9 cellular contexts compared by ENCODE assay signal in the genomic region with DNA sequence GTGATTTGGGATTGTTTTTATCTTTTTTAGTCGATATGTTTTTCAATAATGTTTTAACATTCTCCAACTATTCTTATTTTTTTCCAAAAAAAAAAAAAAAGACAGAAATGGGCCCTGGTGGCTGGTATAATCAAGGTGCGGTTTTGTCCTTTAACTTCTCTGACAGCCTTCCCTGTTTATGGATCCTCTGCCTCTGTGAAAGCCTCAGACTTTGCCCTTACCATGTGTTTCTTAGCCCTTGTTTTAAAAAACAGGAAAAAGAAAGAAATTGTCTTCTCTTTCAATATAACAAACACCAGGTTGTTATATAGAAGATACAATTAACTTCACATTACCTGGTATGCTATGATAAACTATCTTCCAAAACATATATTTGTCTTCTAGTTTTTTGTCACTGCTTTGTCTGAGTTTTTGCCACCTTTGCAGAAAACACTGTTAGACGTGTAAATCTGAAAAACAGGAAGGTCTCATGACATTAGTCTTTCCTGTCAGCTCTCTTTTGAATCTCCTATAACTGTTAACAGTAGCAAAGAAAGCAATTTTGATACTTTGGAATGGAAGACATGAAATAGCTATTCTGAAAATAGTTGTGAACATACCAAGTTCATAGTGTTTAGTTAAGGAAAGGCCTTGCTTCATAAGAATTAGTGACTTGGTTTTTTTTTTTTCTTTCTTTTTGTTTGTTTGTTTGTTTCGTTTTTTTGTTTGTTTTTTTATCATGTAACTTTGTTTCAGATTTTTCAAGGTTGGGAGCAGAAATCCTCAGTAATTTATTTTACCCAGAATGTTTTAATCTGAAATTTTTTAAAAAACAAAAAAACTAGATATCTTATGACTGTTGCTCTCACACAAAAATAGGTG. TPM values are rescaled to one million over a fixed set of nuclear protein-coding genes. Genes with fewer than 3 reads are reported as not detected.
DNase-seq lines count a peak whose midpoint lies in the region; ATAC-seq, FAIRE-seq and TF ChIP-seq lines count a peak whose summit lies in the region.
"Had no signal": no experiment of that assay in that cellular context is flagged by ENCODE, and none has a peak within 500 bp of the region (broad histone marks: within the 10 kb centered on the region; RNA-seq: fewer than 3 reads in every experiment).

No MANE protein-coding gene starts in this region.

- FAIRE-seq in astrocyte (lab: Jason Lieb, UNC) = no peak

- H3K27ac Mint-ChIP-seq in astrocyte (ENCODE audit: unreplicated experiment) = peak overlapping the region; percentile 94

- no peaks in the 10 kb centered on the region for H3K27me3 ChIP-seq in BLaER1
- no peaks in the 10 kb centered on the region for H3K27me3 ChIP-seq in MM.1S (replicated peaks; ENCODE audit: insufficient read depth, low read length)
- peaks cover 29% of the 10 kb centered on the region for H3K27me3 ChIP-seq in astrocyte (ENCODE audit: insufficient read depth, low read length)
- H3K27me3 ChIP-seq in muscle layer of duodenum (ENCODE audit: low read depth, low read length) = no peaks in the 10 kb centered on the region

- no peaks in the 10 kb centered on the region for H4K20me1 ChIP-seq in BLaER1
- no peaks in the 10 kb centered on the region for H4K20me1 ChIP-seq in MM.1S (ENCODE audit: insufficient read depth, low read length)
- no peaks in the 10 kb centered on the region for H4K20me1 ChIP-seq in astrocyte (ENCODE audit: insufficient read depth, low read length)

- peak overlapping the region; percentile 65 for H3K4me2 ChIP-seq in BLaER1
- H3K4me2 ChIP-seq in MM.1S (ENCODE audit: low read depth, low read length) = peak overlapping the region; percentile 71
- peak overlapping the region; percentile 47 for H3K4me2 ChIP-seq in astrocyte (ENCODE audit: low read length)

- H3K4me1 ChIP-seq in BLaER1 = peaks cover 67% of the 10 kb centered on the region
- peaks cover 93% of the 10 kb centered on the region for H3K4me1 ChIP-seq in MM.1S (ENCODE audit: low read length)
- peaks cover 26% of the 10 kb centered on the region for H3K4me1 ChIP-seq in astrocyte (ENCODE audit: insufficient read depth, low read length)
- H3K4me1 ChIP-seq in muscle layer of duodenum (ENCODE audit: control insufficient read depth in 1 of 2, insufficient read depth in 2 of 2, low read length in 2 of 2) = peaks cover 15 to 30% of the 10 kb centered on the region in 2 donors

- DNase-seq in MM.1S = peak; percentile 83
- DNase-seq in astrocyte (ENCODE audit: low read depth) = no peak
- no peak for DNase-seq in islet precursor cell
- DNase-seq in Right ventricle myocardium inferior (ENCODE audit: missing footprints) = no peak
- no peak for DNase-seq in head of caudate nucleus
- DNase-seq in SKM-1 (lab: John Stamatoyannopoulos, UW; ENCODE audit: unreplicated experiment) = no peak
- DNase-seq: NK-92 treated with Interleukin-12 subunit alpha and Interleukin-12 subunit beta, amount 100 ng/mL, for 24 hours had no signal

- H3K36me3 ChIP-seq in BLaER1 (no peaks in the 10 kb centered on the region), MM.1S (replicated peaks; ENCODE audit: insufficient read depth, low read length) (no peaks in the 10 kb centered on the region), astrocyte (ENCODE audit: insufficient read depth, low read length) (no peaks in the 10 kb centered on the region), muscle layer of duodenum (ENCODE audit: control insufficient read depth in 1 of 2, insufficient read depth in 2 of 2, low read length in 2 of 2) (peaks cover 0 to 7% of the 10 kb centered on the region in 2 donors)

- peaks cover 79% of the 10 kb centered on the region for H3K4me1 Mint-ChIP-seq in astrocyte (ENCODE audit: low read depth, unreplicated experiment)

- ATAC-seq in Right ventricle myocardium inferior = no peak

- no peak for TF ChIP-seq CTCF in MM.1S (IDR thresholded peaks at IDR 0.05; ENCODE audit: low read length)
- TF ChIP-seq CTCF in astrocyte (IDR thresholded peaks at IDR 0.05; ENCODE audit: insufficient read depth, low read depth, low read length) = no peak

- peak overlapping the region; percentile 62 for H3K27ac ChIP-seq in BLaER1
- peak overlapping the region; percentile 70 for H3K27ac ChIP-seq in MM.1S (ENCODE audit: low read length)
- H3K27ac ChIP-seq in astrocyte (ENCODE audit: low read depth, low read length) = peak overlapping the region; percentile 61
- peak overlapping the region; percentile 42 for H3K27ac ChIP-seq in muscle layer of duodenum (ENCODE audit: low read length)

- H3K27me3 Mint-ChIP-seq in astrocyte (ENCODE audit: low read depth, unreplicated experiment) = no peaks in the 10 kb centered on the region

- H3K4me3 Mint-ChIP-seq in astrocyte (ENCODE audit: unreplicated experiment) = no peak overlapping the region

- H3K9me2 ChIP-seq in MM.1S (replicated peaks; ENCODE audit: insufficient read depth, low read length) = no peaks in the 10 kb centered on the region

- H3K36me3 Mint-ChIP-seq in astrocyte (ENCODE audit: low read depth, unreplicated experiment) = no peaks in the 10 kb centered on the region

- H3K79me2 ChIP-seq in MM.1S (ENCODE audit: low read length) (no peaks in the 10 kb centered on the region), astrocyte (ENCODE audit: insufficient read depth, low read length) (no peaks in the 10 kb centered on the region)

- H2AFZ ChIP-seq in MM.1S (ENCODE audit: low read length) = no peak overlapping the region
- H2AFZ ChIP-seq in astrocyte (ENCODE audit: low read depth, low read length) = no peak overlapping the region

- intact Hi-C loops in Right ventricle myocardium inferior (cut with DNase I) = no loop called here
- intact Hi-C loops in head of caudate nucleus (cut with DNase I) = no loop called here

- peaks cover 82% of the 10 kb centered on the region for H3F3A ChIP-seq in MM.1S (ENCODE audit: insufficient read depth, low read length)

- H3K9me3 ChIP-seq in BLaER1 = no peaks in the 10 kb centered on the region
- H3K9me3 ChIP-seq in MM.1S (replicated peaks; ENCODE audit: insufficient read depth, low read length) = no peaks in the 10 kb centered on the region
- no peaks in the 10 kb centered on the region for H3K9me3 ChIP-seq in astrocyte (ENCODE audit: insufficient read depth, low read depth, low read length)
- no peaks in the 10 kb centered on the region for H3K9me3 ChIP-seq in muscle layer of duodenum (ENCODE audit: control insufficient read depth in 1 of 2, low read length in 2 of 2)

- no peak overlapping the region for H3K4me3 ChIP-seq in BLaER1
- peak overlapping the region; percentile 6; the same call in 1 of the 2 replicates for H3K4me3 ChIP-seq in MM.1S (ENCODE audit: low read length)
- no peak overlapping the region for H3K4me3 ChIP-seq in astrocyte (ENCODE audit: insufficient read depth, low read depth, low read length)
- no peak overlapping the region for H3K4me3 ChIP-seq in muscle layer of duodenum (ENCODE audit: low read depth in 1 of 2, low read length in 2 of 2)

- no peaks in the 10 kb centered on the region for H3K9me3 Mint-ChIP-seq in astrocyte (ENCODE audit: unreplicated experiment)

- H3K9ac ChIP-seq in BLaER1 (peak overlapping the region; percentile 48), MM.1S (ENCODE audit: low read length) (peak overlapping the region; percentile 18), astrocyte (ENCODE audit: low read length) (peak overlapping the region; percentile 19)

RNA-seq across cellular contexts. Expression of a gene that starts 31.7 kb away (rescaled TPM):
- total RNA-seq in astrocyte (87.8 and 95.0 TPM in 2 replicates), Right ventricle myocardium inferior (84.2 TPM)

RNA-seq across cellular contexts. Expression of a gene that starts 55.1 kb away (rescaled TPM):
- 20.3 and 23.7 TPM in 2 replicates for total RNA-seq in astrocyte
- 29.2 TPM for total RNA-seq in Right ventricle myocardium inferior
